In genomic region chr11:61598886-61599868, GRCh38 we compare ENCODE assay signal across 1 cellular context.
TF ChIP-seq lines count a peak whose summit lies in the region.

No MANE protein-coding gene starts in this region.

TF ChIP-seq in H1, 55 proteins besides CTCF, POLR2A, EP300 and RAD21 (continued from another document):
- TF ChIP-seq ASH2L (IDR thresholded peaks at IDR 0.05; ENCODE audit: low read length), result no peak
- TF ChIP-seq TBP (IDR thresholded peaks at IDR 0.05; ENCODE audit: low read depth, low read length), result no peak
- no peak for TF ChIP-seq SIRT6 (IDR thresholded peaks at IDR 0.05; ENCODE audit: low read length)
